ENCODE assay signal across 18 cellular contexts in genomic region chr10:131556897-131557500, GRCh38.
"Had no signal": no experiment of that assay in that cellular context is flagged by ENCODE, and none has a peak within 500 bp of the region (broad histone marks: within the 10 kb centered on the region; RNA-seq: fewer than 3 reads in every experiment).

No MANE protein-coding gene starts in this region.

- H3K4me3 ChIP-seq: esophagus muscularis mucosa, gastrocnemius medialis, heart right ventricle, sigmoid colon had no signal

- ATAC-seq: effector memory CD8-positive, alpha-beta T cell; gastrocnemius medialis; heart right ventricle; left cardiac atrium; left ventricle myocardium superior; stimulated activated naive CD8-positive, alpha-beta T cell treated with anti-CD3 and anti-CD28 coated beads, Interleukin-15, amount 100 ng/mL, for 72 hours had no signal

- H3K36me3 ChIP-seq: esophagus muscularis mucosa, gastrocnemius medialis, heart right ventricle, sigmoid colon had no signal

- H3K4me1 ChIP-seq: esophagus muscularis mucosa, heart right ventricle, sigmoid colon had no signal

- H3K9me3 ChIP-seq: esophagus muscularis mucosa, gastrocnemius medialis, heart right ventricle, sigmoid colon had no signal

- H3K27me3 ChIP-seq: gastrocnemius medialis had no signal

- H3K27ac ChIP-seq: epithelial cell of prostate, esophagus muscularis mucosa, heart right ventricle, sigmoid colon had no signal

- DNase-seq: cerebellar nuclear complex; effector memory CD8-positive, alpha-beta T cell; gastrocnemius medialis; heart right ventricle; hypothalamus; kidney; left cardiac atrium; left ventricle myocardium superior; mesendoderm; naive thymus-derived CD4-positive, alpha-beta T cell; nephron progenitor cell; posterior cingulate gyrus; sigmoid colon; small intestine; stimulated activated CD4-positive, alpha-beta T cell treated with anti-CD3 and anti-CD28 coated beads, Interleukin-2, amount 100 ng/mL, for 48 hours; stimulated activated naive CD8-positive, alpha-beta T cell treated with anti-CD3 and anti-CD28 coated beads, Interleukin-15, amount 100 ng/mL, for 72 hours had no signal
